ENCODE assay signal across 1 cellular context in the genomic region with DNA sequence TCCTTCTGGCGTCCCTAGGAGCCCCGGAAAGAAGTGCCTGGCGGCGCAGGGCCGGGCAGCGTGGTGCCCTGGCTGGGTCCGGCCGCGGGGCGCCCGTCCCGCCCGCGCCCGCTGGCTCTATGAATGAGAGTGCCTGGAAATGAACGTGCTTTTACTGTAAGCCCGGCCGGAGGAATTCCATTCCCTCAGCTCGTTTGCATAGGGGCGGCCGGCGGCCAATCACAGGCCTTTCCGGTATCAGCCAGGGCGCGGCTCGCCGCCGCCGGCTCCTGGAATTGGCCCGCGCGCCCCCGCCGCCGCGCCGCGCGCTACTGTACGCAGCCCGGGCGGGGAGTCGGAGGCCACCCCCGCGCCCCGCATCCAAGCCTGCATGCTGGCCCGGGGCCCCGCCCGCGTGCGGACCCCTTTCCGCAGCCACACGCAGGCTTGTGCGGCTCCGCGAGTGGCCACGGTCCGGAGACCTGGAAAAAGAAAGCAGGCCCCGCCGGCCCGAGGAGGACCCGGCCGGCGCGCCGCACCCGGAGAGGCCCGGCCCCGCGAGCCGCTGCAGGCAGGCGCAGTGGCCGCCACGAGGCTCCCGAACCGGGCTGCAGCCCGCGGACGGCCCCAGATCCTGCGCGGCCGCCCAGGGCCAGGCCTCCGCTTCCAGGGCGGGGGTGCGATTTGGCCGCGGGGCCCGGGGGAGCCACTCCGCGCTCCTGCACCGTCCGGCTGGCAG.
TF ChIP-seq lines count a peak whose summit lies in the region.

No MANE protein-coding gene starts in this region.

TF ChIP-seq in HepG2, 621 proteins besides CTCF, POLR2A, EP300 and RAD21 (continued from another document and continues in another):
- 0 out of 2 replicates have a peak, but pooled peaks have one; percentile 38 for TF ChIP-seq ZNF232 (CRISPR knock-in tag; IDR thresholded peaks at IDR 0.05; ENCODE audit: borderline replicate concordance)
- no peak for TF ChIP-seq CREM (IDR thresholded peaks at IDR 0.05)
- no peak for TF ChIP-seq CREM (CRISPR knock-in tag; IDR thresholded peaks at IDR 0.05)
- no peak for TF ChIP-seq ZNF225 (CRISPR knock-in tag; IDR thresholded peaks at IDR 0.05)
- TF ChIP-seq, protein P1, sequence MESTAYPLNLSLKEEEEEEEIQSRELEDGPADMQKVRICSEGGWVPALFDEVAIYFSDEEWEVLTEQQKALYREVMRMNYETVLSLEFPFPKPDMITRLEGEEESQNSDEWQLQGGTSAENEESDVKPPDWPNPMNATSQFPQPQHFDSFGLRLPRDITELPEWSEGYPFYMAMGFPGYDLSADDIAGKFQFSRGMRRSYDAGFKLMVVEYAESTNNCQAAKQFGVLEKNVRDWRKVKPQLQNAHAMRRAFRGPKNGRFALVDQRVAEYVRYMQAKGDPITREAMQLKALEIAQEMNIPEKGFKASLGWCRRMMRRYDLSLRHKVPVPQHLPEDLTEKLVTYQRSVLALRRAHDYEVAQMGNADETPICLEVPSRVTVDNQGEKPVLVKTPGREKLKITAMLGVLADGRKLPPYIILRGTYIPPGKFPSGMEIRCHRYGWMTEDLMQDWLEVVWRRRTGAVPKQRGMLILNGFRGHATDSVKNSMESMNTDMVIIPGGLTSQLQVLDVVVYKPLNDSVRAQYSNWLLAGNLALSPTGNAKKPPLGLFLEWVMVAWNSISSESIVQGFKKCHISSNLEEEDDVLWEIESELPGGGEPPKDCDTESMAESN (CRISPR knock-in tag; conservative IDR thresholded peaks at IDR 0.05): no peak
- no peak for TF ChIP-seq NFE2L2 (IDR thresholded peaks at IDR 0.05; ENCODE audit: low read length)
- no peak for TF ChIP-seq ARNTL (CRISPR knock-in tag; IDR thresholded peaks at IDR 0.05)
- TF ChIP-seq SATB2 (CRISPR knock-in tag; IDR thresholded peaks at IDR 0.05): no peak
- TF ChIP-seq ZFYVE20 (CRISPR knock-in tag; IDR thresholded peaks at IDR 0.05; ENCODE audit: borderline replicate concordance, low read depth): no peak
- TF ChIP-seq, protein P2, sequence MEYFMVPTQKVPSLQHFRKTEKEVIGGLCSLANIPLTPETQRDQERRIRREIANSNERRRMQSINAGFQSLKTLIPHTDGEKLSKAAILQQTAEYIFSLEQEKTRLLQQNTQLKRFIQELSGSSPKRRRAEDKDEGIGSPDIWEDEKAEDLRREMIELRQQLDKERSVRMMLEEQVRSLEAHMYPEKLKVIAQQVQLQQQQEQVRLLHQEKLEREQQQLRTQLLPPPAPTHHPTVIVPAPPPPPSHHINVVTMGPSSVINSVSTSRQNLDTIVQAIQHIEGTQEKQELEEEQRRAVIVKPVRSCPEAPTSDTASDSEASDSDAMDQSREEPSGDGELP (IDR thresholded peaks at IDR 0.05; ENCODE audit: borderline replicate concordance, low read depth): no peak
- TF ChIP-seq ZMYM2 (CRISPR knock-in tag; IDR thresholded peaks at IDR 0.05): no peak
- TF ChIP-seq, protein P3, sequence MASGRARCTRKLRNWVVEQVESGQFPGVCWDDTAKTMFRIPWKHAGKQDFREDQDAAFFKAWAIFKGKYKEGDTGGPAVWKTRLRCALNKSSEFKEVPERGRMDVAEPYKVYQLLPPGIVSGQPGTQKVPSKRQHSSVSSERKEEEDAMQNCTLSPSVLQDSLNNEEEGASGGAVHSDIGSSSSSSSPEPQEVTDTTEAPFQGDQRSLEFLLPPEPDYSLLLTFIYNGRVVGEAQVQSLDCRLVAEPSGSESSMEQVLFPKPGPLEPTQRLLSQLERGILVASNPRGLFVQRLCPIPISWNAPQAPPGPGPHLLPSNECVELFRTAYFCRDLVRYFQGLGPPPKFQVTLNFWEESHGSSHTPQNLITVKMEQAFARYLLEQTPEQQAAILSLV (CRISPR knock-in tag; IDR thresholded peaks at IDR 0.05; ENCODE audit: borderline replicate concordance): no peak
- 0 out of 2 replicates have a peak, but pooled peaks have one; percentile 48 for TF ChIP-seq ZNF766 (CRISPR knock-in tag; IDR thresholded peaks at IDR 0.05; ENCODE audit: borderline replicate concordance)
- TF ChIP-seq, protein P4, sequence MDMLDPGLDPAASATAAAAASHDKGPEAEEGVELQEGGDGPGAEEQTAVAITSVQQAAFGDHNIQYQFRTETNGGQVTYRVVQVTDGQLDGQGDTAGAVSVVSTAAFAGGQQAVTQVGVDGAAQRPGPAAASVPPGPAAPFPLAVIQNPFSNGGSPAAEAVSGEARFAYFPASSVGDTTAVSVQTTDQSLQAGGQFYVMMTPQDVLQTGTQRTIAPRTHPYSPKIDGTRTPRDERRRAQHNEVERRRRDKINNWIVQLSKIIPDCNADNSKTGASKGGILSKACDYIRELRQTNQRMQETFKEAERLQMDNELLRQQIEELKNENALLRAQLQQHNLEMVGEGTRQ (IDR thresholded peaks at IDR 0.05; ENCODE audit: low read depth, low read length): no peak
- TF ChIP-seq, protein P4 (CRISPR knock-in tag; IDR thresholded peaks at IDR 0.05; ENCODE audit: borderline replicate concordance): no peak
- TF ChIP-seq, protein P5, sequence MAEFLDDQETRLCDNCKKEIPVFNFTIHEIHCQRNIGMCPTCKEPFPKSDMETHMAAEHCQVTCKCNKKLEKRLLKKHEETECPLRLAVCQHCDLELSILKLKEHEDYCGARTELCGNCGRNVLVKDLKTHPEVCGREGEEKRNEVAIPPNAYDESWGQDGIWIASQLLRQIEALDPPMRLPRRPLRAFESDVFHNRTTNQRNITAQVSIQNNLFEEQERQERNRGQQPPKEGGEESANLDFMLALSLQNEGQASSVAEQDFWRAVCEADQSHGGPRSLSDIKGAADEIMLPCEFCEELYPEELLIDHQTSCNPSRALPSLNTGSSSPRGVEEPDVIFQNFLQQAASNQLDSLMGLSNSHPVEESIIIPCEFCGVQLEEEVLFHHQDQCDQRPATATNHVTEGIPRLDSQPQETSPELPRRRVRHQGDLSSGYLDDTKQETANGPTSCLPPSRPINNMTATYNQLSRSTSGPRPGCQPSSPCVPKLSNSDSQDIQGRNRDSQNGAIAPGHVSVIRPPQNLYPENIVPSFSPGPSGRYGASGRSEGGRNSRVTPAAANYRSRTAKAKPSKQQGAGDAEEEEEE (CRISPR knock-in tag; IDR thresholded peaks at IDR 0.05; ENCODE audit: borderline replicate concordance): no peak
- TF ChIP-seq, protein P6, sequence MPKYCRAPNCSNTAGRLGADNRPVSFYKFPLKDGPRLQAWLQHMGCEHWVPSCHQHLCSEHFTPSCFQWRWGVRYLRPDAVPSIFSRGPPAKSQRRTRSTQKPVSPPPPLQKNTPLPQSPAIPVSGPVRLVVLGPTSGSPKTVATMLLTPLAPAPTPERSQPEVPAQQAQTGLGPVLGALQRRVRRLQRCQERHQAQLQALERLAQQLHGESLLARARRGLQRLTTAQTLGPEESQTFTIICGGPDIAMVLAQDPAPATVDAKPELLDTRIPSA (CRISPR knock-in tag; IDR thresholded peaks at IDR 0.05; ENCODE audit: borderline replicate concordance): no peak
- TF ChIP-seq, protein P7, sequence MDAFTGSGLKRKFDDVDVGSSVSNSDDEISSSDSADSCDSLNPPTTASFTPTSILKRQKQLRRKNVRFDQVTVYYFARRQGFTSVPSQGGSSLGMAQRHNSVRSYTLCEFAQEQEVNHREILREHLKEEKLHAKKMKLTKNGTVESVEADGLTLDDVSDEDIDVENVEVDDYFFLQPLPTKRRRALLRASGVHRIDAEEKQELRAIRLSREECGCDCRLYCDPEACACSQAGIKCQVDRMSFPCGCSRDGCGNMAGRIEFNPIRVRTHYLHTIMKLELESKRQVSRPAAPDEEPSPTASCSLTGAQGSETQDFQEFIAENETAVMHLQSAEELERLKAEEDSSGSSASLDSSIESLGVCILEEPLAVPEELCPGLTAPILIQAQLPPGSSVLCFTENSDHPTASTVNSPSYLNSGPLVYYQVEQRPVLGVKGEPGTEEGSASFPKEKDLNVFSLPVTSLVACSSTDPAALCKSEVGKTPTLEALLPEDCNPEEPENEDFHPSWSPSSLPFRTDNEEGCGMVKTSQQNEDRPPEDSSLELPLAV (CRISPR knock-in tag; conservative IDR thresholded peaks at IDR 0.05; ENCODE audit: low read depth): no peak
- TF ChIP-seq ZNF614 (CRISPR knock-in tag; IDR thresholded peaks at IDR 0.05; ENCODE audit: borderline replicate concordance): no peak
- no peak for TF ChIP-seq POLR2AphosphoS2 (IDR thresholded peaks at IDR 0.05; ENCODE audit: low read depth, low read length)
- TF ChIP-seq, protein P8, sequence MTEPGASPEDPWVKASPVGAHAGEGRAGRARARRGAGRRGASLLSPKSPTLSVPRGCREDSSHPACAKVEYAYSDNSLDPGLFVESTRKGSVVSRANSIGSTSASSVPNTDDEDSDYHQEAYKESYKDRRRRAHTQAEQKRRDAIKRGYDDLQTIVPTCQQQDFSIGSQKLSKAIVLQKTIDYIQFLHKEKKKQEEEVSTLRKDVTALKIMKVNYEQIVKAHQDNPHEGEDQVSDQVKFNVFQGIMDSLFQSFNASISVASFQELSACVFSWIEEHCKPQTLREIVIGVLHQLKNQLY (CRISPR knock-in tag; IDR thresholded peaks at IDR 0.05): no peak
- no peak for TF ChIP-seq HCFC1 (IDR thresholded peaks at IDR 0.05; ENCODE audit: low read depth, low read length)
- TF ChIP-seq MZF1 (CRISPR knock-in tag; IDR thresholded peaks at IDR 0.05; ENCODE audit: borderline replicate concordance): no peak
- TF ChIP-seq ZNF24 (IDR thresholded peaks at IDR 0.05): no peak
- no peak; the same call in 1 of the 2 replicates for TF ChIP-seq XBP1 (CRISPR knock-in tag; IDR thresholded peaks at IDR 0.05)
- no peak for TF ChIP-seq ZNF260 (CRISPR knock-in tag; IDR thresholded peaks at IDR 0.05; ENCODE audit: borderline replicate concordance, low read depth)
- no peak for TF ChIP-seq ZNF879 (CRISPR knock-in tag; IDR thresholded peaks at IDR 0.05)
- TF ChIP-seq, protein P9, sequence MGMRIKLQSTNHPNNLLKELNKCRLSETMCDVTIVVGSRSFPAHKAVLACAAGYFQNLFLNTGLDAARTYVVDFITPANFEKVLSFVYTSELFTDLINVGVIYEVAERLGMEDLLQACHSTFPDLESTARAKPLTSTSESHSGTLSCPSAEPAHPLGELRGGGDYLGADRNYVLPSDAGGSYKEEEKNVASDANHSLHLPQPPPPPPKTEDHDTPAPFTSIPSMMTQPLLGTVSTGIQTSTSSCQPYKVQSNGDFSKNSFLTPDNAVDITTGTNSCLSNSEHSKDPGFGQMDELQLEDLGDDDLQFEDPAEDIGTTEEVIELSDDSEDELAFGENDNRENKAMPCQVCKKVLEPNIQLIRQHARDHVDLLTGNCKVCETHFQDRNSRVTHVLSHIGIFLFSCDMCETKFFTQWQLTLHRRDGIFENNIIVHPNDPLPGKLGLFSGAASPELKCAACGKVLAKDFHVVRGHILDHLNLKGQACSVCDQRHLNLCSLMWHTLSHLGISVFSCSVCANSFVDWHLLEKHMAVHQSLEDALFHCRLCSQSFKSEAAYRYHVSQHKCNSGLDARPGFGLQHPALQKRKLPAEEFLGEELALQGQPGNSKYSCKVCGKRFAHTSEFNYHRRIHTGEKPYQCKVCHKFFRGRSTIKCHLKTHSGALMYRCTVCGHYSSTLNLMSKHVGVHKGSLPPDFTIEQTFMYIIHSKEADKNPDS (CRISPR knock-in tag; IDR thresholded peaks at IDR 0.05): no peak
- TF ChIP-seq CEBPG (CRISPR knock-in tag; IDR thresholded peaks at IDR 0.05): no peak
- TF ChIP-seq, protein P10, sequence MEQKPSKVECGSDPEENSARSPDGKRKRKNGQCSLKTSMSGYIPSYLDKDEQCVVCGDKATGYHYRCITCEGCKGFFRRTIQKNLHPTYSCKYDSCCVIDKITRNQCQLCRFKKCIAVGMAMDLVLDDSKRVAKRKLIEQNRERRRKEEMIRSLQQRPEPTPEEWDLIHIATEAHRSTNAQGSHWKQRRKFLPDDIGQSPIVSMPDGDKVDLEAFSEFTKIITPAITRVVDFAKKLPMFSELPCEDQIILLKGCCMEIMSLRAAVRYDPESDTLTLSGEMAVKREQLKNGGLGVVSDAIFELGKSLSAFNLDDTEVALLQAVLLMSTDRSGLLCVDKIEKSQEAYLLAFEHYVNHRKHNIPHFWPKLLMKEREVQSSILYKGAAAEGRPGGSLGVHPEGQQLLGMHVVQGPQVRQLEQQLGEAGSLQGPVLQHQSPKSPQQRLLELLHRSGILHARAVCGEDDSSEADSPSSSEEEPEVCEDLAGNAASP (CRISPR knock-in tag; IDR thresholded peaks at IDR 0.05; ENCODE audit: borderline replicate concordance): no peak
- TF ChIP-seq HNRNPLL (IDR thresholded peaks at IDR 0.05; ENCODE audit: low read depth, low read length, poor library complexity, severe bottlenecking): peak; percentile 63
- no peak for TF ChIP-seq CENPT (CRISPR knock-in tag; IDR thresholded peaks at IDR 0.05; ENCODE audit: low read depth)
- TF ChIP-seq ASH2L (IDR thresholded peaks at IDR 0.05; ENCODE audit: insufficient read length, low read depth, low read length): no peak
- no peak for TF ChIP-seq ATAD3A (CRISPR knock-in tag; IDR thresholded peaks at IDR 0.05)
- TF ChIP-seq, protein P11, sequence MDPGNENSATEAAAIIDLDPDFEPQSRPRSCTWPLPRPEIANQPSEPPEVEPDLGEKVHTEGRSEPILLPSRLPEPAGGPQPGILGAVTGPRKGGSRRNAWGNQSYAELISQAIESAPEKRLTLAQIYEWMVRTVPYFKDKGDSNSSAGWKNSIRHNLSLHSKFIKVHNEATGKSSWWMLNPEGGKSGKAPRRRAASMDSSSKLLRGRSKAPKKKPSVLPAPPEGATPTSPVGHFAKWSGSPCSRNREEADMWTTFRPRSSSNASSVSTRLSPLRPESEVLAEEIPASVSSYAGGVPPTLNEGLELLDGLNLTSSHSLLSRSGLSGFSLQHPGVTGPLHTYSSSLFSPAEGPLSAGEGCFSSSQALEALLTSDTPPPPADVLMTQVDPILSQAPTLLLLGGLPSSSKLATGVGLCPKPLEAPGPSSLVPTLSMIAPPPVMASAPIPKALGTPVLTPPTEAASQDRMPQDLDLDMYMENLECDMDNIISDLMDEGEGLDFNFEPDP (CRISPR knock-in tag; conservative IDR thresholded peaks at IDR 0.05): no peak
- TF ChIP-seq ZNF562 (CRISPR knock-in tag; IDR thresholded peaks at IDR 0.05; ENCODE audit: borderline replicate concordance): no peak
- no peak for TF ChIP-seq TBP (CRISPR knock-in tag; IDR thresholded peaks at IDR 0.05)
- TF ChIP-seq IKZF1 (IDR thresholded peaks at IDR 0.05): no peak
- no peak for TF ChIP-seq ZNF30 (CRISPR knock-in tag; IDR thresholded peaks at IDR 0.05)
- TF ChIP-seq, protein P12, sequence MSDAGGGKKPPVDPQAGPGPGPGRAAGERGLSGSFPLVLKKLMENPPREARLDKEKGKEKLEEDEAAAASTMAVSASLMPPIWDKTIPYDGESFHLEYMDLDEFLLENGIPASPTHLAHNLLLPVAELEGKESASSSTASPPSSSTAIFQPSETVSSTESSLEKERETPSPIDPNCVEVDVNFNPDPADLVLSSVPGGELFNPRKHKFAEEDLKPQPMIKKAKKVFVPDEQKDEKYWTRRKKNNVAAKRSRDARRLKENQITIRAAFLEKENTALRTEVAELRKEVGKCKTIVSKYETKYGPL (CRISPR knock-in tag; IDR thresholded peaks at IDR 0.05): no peak
- TF ChIP-seq ZNF354B (CRISPR knock-in tag; IDR thresholded peaks at IDR 0.05): no peak
- no peak for TF ChIP-seq PAF1 (CRISPR knock-in tag; IDR thresholded peaks at IDR 0.05)
- no peak for TF ChIP-seq SUZ12 (IDR thresholded peaks at IDR 0.05; ENCODE audit: low read depth, low read length)
- TF ChIP-seq GATA4 (IDR thresholded peaks at IDR 0.05; ENCODE audit: borderline replicate concordance, low read depth): peak; percentile 59; the same call in 1 of the 2 replicates
- peak; percentile 29; the same call in 1 of the 2 replicates for TF ChIP-seq ZNF768 (CRISPR knock-in tag; IDR thresholded peaks at IDR 0.05)
